Comparison of ENCODE assay signal across 1 cellular context in genomic region chr10:73940634-73941221, GRCh38.
A peak's percentile ranks its signal among the peaks of the same experiment; 100 is the strongest.
TF ChIP-seq lines count a peak whose summit lies in the region.

No MANE protein-coding gene starts in this region.

TF ChIP-seq in K562, 482 proteins besides CTCF, POLR2A, EP300 and RAD21 (continued from another document and continues in another):
- TF ChIP-seq ZNF398 (CRISPR knock-in tag; IDR thresholded peaks at IDR 0.05) (no peak), HMGN3 (IDR thresholded peaks at IDR 0.05; ENCODE audit: borderline replicate concordance, extremely low read depth, insufficient read length, low read depth, low read length) (peak; percentile 84), HMGXB4 (CRISPR knock-in tag; IDR thresholded peaks at IDR 0.05) (peak; percentile 72), MEF2A (IDR thresholded peaks at IDR 0.05; ENCODE audit: control insufficient read depth, low read depth, low read length) (no peak), GTF2E2 (tag; IDR thresholded peaks at IDR 0.05) (0 out of 2 replicates have a peak, but pooled peaks have one; percentile 52), CREM (IDR thresholded peaks at IDR 0.05; ENCODE audit: low read depth) (peak; percentile 60; the same call in 1 of the 2 replicates), CBX8 (IDR thresholded peaks at IDR 0.05; ENCODE audit: borderline replicate concordance, extremely low read depth, low read depth, low read length, poor library complexity, severe bottlenecking) (no peak), DLX4 (CRISPR knock-in tag; IDR thresholded peaks at IDR 0.05) (no peak), ZKSCAN3 (CRISPR knock-in tag; IDR thresholded peaks at IDR 0.05) (no peak), SRF (CRISPR knock-in tag; IDR thresholded peaks at IDR 0.05) (no peak), HNRNPL (IDR thresholded peaks at IDR 0.05; ENCODE audit: low read depth, low read length) (peak; percentile 60; the same call in 1 of the 2 replicates), BCL6 (CRISPR knock-in tag; IDR thresholded peaks at IDR 0.05) (no peak), JUND (IDR thresholded peaks at IDR 0.05; ENCODE audit: borderline replicate concordance, low read depth, low read length) (peak; percentile 55; the same call in 1 of the 2 replicates), JUND (tag; IDR thresholded peaks at IDR 0.05; ENCODE audit: borderline replicate concordance, low read depth, low read length) (peak; percentile 13; the same call in 1 of the 3 replicates), TAF15 (IDR thresholded peaks at IDR 0.05; ENCODE audit: low read depth, low read length) (no peak), ETS1 (conservative IDR thresholded peaks at IDR 0.05; ENCODE audit: control insufficient read depth, low read depth, low read length) (no peak), CEBPZ (IDR thresholded peaks at IDR 0.05; ENCODE audit: borderline replicate concordance, low read depth, low read length) (no peak), CBX2 (IDR thresholded peaks at IDR 0.05; ENCODE audit: insufficient read depth, low read length, poor library complexity, severe bottlenecking) (no peak), ZNF282 (CRISPR knock-in tag; IDR thresholded peaks at IDR 0.05) (no peak), ZNF140 (CRISPR knock-in tag; IDR thresholded peaks at IDR 0.05) (no peak), ZNF253 (CRISPR knock-in tag; conservative IDR thresholded peaks at IDR 0.05) (no peak), GABPB1 (CRISPR knock-in tag; IDR thresholded peaks at IDR 0.05) (peak; percentile 78), LARP7 (IDR thresholded peaks at IDR 0.05) (peak; percentile 76; the same call in 1 of the 2 replicates), TSHZ1 (CRISPR knock-in tag; IDR thresholded peaks at IDR 0.05) (no peak), TAF1 (IDR thresholded peaks at IDR 0.05; ENCODE audit: control insufficient read depth, extremely low read depth, insufficient read depth, low read length, severe bottlenecking) (peak; percentile 67), RNF2 (IDR thresholded peaks at IDR 0.05) (peak; percentile 18; the same call in 1 of the 2 replicates), USF1 (CRISPR knock-in tag; IDR thresholded peaks at IDR 0.05) (no peak), ZNF143 (CRISPR knock-in tag; IDR thresholded peaks at IDR 0.05) (no peak), GTF3C2 (IDR thresholded peaks at IDR 0.05; ENCODE audit: borderline replicate concordance, extremely low read depth, insufficient read length) (no peak), YBX1 (IDR thresholded peaks at IDR 0.05) (no peak), HOXB6 (CRISPR knock-in tag; IDR thresholded peaks at IDR 0.05; ENCODE audit: borderline replicate concordance) (no peak), NFIX (CRISPR knock-in tag; IDR thresholded peaks at IDR 0.05; ENCODE audit: low read depth) (no peak), ZNF146 (CRISPR knock-in tag; IDR thresholded peaks at IDR 0.05; ENCODE audit: unreplicated experiment) (peak; percentile 5), C11orf30 (IDR thresholded peaks at IDR 0.05; ENCODE audit: low read depth) (no peak), ATF6 (CRISPR knock-in tag; IDR thresholded peaks at IDR 0.05) (0 out of 2 replicates have a peak, but pooled peaks have one; percentile 73), CREB3L1 (IDR thresholded peaks at IDR 0.05; ENCODE audit: borderline replicate concordance, low read depth) (0 out of 2 replicates have a peak, but pooled peaks have one; percentile 47), IRF1 (CRISPR knock-in tag; IDR thresholded peaks at IDR 0.05; ENCODE audit: borderline replicate concordance) (no peak)
